Comparison of ENCODE assay signal across 8 cellular contexts in genomic region chr7:74850833-74851721, GRCh38. TPM values are rescaled to one million over a fixed set of nuclear protein-coding genes. Genes with fewer than 3 reads are reported as not detected.
DNase-seq lines count a peak whose midpoint lies in the region; ATAC-seq lines count a peak whose summit lies in the region.
"Not testable (repeated sequence)": the region's sequence is repeated elsewhere in the genome, so short reads cannot be mapped to it uniquely, and the experiment has no call there.

TSS of gene GTF2IRD2 (minus strand) at chr7:74851605. CDS start at chr7:74836378, 15,227 bp downstream.

- H3K4ac ChIP-seq in mesendoderm (ENCODE audit: low read depth, low read length), result not testable (repeated sequence)

- intact Hi-C loops in activated CD4-positive, alpha-beta memory T cell treated with anti-CD3 and anti-CD28 coated beads for 36 hours (cut with micrococcal nuclease), result not testable (repeated sequence)

- not testable (repeated sequence) for H3K79me1 ChIP-seq in mesendoderm (ENCODE audit: low read length)

- peak within 1 kb of the TSS; percentile 71 to 89 (median 85); a peak in 21 of 22 replicates for H3K27ac ChIP-seq in BLaER1 treated with 17β-estradiol and CSF1 and Interleukin-3, amounts not matched to agents 10 nM and 100 nM
- not testable (repeated sequence) for H3K27ac ChIP-seq in mesendoderm (ENCODE audit: low read depth, low read length)

- POLR2A ChIA-PET in activated CD4-positive, alpha-beta memory T cell treated with anti-CD3 and anti-CD28 coated beads for 36 hours (lab: Charles Lee), result not testable (repeated sequence)

- H3K27me3 ChIP-seq in BLaER1 treated with 17β-estradiol and CSF1 and Interleukin-3, amounts not matched to agents 10 nM and 100 nM; mesendoderm (ENCODE audit: insufficient read depth, low read length, poor library complexity): not testable (repeated sequence)

- not testable (repeated sequence) for H3K9me3 Mint-ChIP-seq in IgD-negative memory B cell; activated CD4-positive, alpha-beta memory T cell treated with anti-CD3 and anti-CD28 coated beads for 36 hours; effector memory CD8-positive, alpha-beta T cell; stimulated activated memory B cell treated with anti-CD40 and anti-IgM and Interleukin-4, amounts not matched to agents 10 μg/mL and 1 μg/mL and 100 μg/mL, for 72 hours

- not testable (repeated sequence) for H3K23ac ChIP-seq in mesendoderm (ENCODE audit: low read length)

- H3K56ac ChIP-seq in mesendoderm (ENCODE audit: low read length), result not testable (repeated sequence)

- peak within 1 kb of the TSS; percentile 73 to 86 (median 79) for H3K4me3 Mint-ChIP-seq in IgD-negative memory B cell
- H3K4me3 Mint-ChIP-seq in activated CD4-positive, alpha-beta memory T cell treated with anti-CD3 and anti-CD28 coated beads for 36 hours, result peak within 1 kb of the TSS; percentile 59
- H3K4me3 Mint-ChIP-seq in effector memory CD8-positive, alpha-beta T cell, result peak within 1 kb of the TSS; percentile 62 to 64
- peak within 1 kb of the TSS; percentile 71 for H3K4me3 Mint-ChIP-seq in stimulated activated memory B cell treated with anti-CD40 and anti-IgM and Interleukin-4, amounts not matched to agents 10 μg/mL and 1 μg/mL and 100 μg/mL, for 72 hours

- not testable (repeated sequence) for H3K79me2 ChIP-seq in mesendoderm (ENCODE audit: control insufficient read depth, insufficient read depth, low read length)

- H2BK15ac ChIP-seq in mesendoderm (replicated peaks; ENCODE audit: low read depth), result not testable (repeated sequence)

- DNase-seq in activated CD4-positive, alpha-beta memory T cell treated with anti-CD3 and anti-CD28 coated beads for 36 hours, result peak; percentile 83
- not testable (repeated sequence) for DNase-seq in effector memory CD8-positive, alpha-beta T cell
- DNase-seq in mesendoderm, result peak; percentile 4

- H3K36me3 ChIP-seq in BLaER1 treated with 17β-estradiol and CSF1 and Interleukin-3, amounts not matched to agents 10 nM and 100 nM; mesendoderm (ENCODE audit: control insufficient read depth, insufficient read depth, low read length): not testable (repeated sequence)

- peak within 1 kb of the TSS; percentile 75 to 85 (median 82) for H3K9ac ChIP-seq in BLaER1 treated with 17β-estradiol and CSF1 and Interleukin-3, amounts not matched to agents 10 nM and 100 nM
- not testable (repeated sequence) for H3K9ac ChIP-seq in mesendoderm (ENCODE audit: low read length)

- H3K36me3 Mint-ChIP-seq in IgD-negative memory B cell; activated CD4-positive, alpha-beta memory T cell treated with anti-CD3 and anti-CD28 coated beads for 36 hours; effector memory CD8-positive, alpha-beta T cell (ENCODE audit: insufficient read depth); stimulated activated memory B cell treated with anti-CD40 and anti-IgM and Interleukin-4, amounts not matched to agents 10 μg/mL and 1 μg/mL and 100 μg/mL, for 72 hours: not testable (repeated sequence)

- not testable (repeated sequence) for H3K4me1 Mint-ChIP-seq in IgD-negative memory B cell; activated CD4-positive, alpha-beta memory T cell treated with anti-CD3 and anti-CD28 coated beads for 36 hours (ENCODE audit: low read depth); effector memory CD8-positive, alpha-beta T cell (ENCODE audit: low read depth in 2 of 2); stimulated activated memory B cell treated with anti-CD40 and anti-IgM and Interleukin-4, amounts not matched to agents 10 μg/mL and 1 μg/mL and 100 μg/mL, for 72 hours

- H3K9me3 ChIP-seq in BLaER1 treated with 17β-estradiol and CSF1 and Interleukin-3, amounts not matched to agents 10 nM and 100 nM (replicated peaks in 1 of 11), result not testable (repeated sequence)

- not testable (repeated sequence) for H3K27me3 Mint-ChIP-seq in IgD-negative memory B cell; activated CD4-positive, alpha-beta memory T cell treated with anti-CD3 and anti-CD28 coated beads for 36 hours; effector memory CD8-positive, alpha-beta T cell; stimulated activated memory B cell treated with anti-CD40 and anti-IgM and Interleukin-4, amounts not matched to agents 10 μg/mL and 1 μg/mL and 100 μg/mL, for 72 hours

- WGBS in mesendoderm (ENCODE audit: extremely low coverage, insufficient coverage, low lambda C conversion rate), result no CpG with 5 or more reads among the region's 97 CpGs

- peak within 1 kb of the TSS in 1 of 11 experiments; percentile 39; a peak in 3 of 22 replicates for H3K4me2 ChIP-seq in BLaER1 treated with 17β-estradiol and CSF1 and Interleukin-3, amounts not matched to agents 10 nM and 100 nM
- not testable (repeated sequence) for H3K4me2 ChIP-seq in mesendoderm (ENCODE audit: low read length)

- peak within 1 kb of the TSS; percentile 43 to 67 (median 57); a peak in 19 of 20 replicates for H3K4me3 ChIP-seq in BLaER1 treated with 17β-estradiol and CSF1 and Interleukin-3, amounts not matched to agents 10 nM and 100 nM
- H3K4me3 ChIP-seq in mesendoderm (ENCODE audit: low read length), result not testable (repeated sequence)

- not testable (repeated sequence) for H3K4me1 ChIP-seq in BLaER1 treated with 17β-estradiol and CSF1 and Interleukin-3, amounts not matched to agents 10 nM and 100 nM; mesendoderm (ENCODE audit: control insufficient read depth, low read depth, low read length)

- H4K8ac ChIP-seq in mesendoderm (ENCODE audit: low read depth, low read length), result peak within 1 kb of the TSS; percentile 76

- H4K20me1 ChIP-seq in BLaER1 treated with 17β-estradiol and CSF1 and Interleukin-3, amounts not matched to agents 10 nM and 100 nM, result not testable (repeated sequence)

- H3K18ac ChIP-seq in mesendoderm (ENCODE audit: low read length), result not testable (repeated sequence)

- not testable (repeated sequence) for H2BK5ac ChIP-seq in mesendoderm (ENCODE audit: low read length)

- H2BK120ac ChIP-seq in mesendoderm (ENCODE audit: low read depth, low read length), result not testable (repeated sequence)

- CTCF ChIA-PET in activated CD4-positive, alpha-beta memory T cell treated with anti-CD3 and anti-CD28 coated beads for 36 hours (lab: Charles Lee), result not testable (repeated sequence)

- H2AK5ac ChIP-seq in mesendoderm (ENCODE audit: low read length), result not testable (repeated sequence)

- ATAC-seq in GM19351 (IDR thresholded peaks at IDR 0.05; ENCODE audit: unreplicated experiment) (peak; percentile 84), HG02870 (IDR thresholded peaks at IDR 0.05; ENCODE audit: unreplicated experiment) (peak; percentile 88)
- peak; percentile 83 for ATAC-seq in effector memory CD8-positive, alpha-beta T cell (replicated peaks)
- peak; percentile 99 for ATAC-seq in stimulated activated memory B cell treated with anti-CD40 and anti-IgM and Interleukin-4, amounts not matched to agents 10 μg/mL and 1 μg/mL and 100 μg/mL, for 72 hours

- H4K5ac ChIP-seq in mesendoderm (ENCODE audit: low read length), result not testable (repeated sequence)

- peak within 1 kb of the TSS in 2 of 3 donors; percentile 62 to 80 for H3K27ac Mint-ChIP-seq in IgD-negative memory B cell
- peak within 1 kb of the TSS; percentile 60 for H3K27ac Mint-ChIP-seq in activated CD4-positive, alpha-beta memory T cell treated with anti-CD3 and anti-CD28 coated beads for 36 hours
- peak within 1 kb of the TSS; percentile 55 to 64 for H3K27ac Mint-ChIP-seq in effector memory CD8-positive, alpha-beta T cell
- H3K27ac Mint-ChIP-seq in stimulated activated memory B cell treated with anti-CD40 and anti-IgM and Interleukin-4, amounts not matched to agents 10 μg/mL and 1 μg/mL and 100 μg/mL, for 72 hours, result peak within 1 kb of the TSS; percentile 63

RNA-seq across cellular contexts. Expression of gene GTF2IRD2, which starts in this region (rescaled TPM):
- 12.6 TPM for polyA plus RNA-seq in IgD-negative memory B cell
- 1 to 10 TPM; 2.8 to 3.2 TPM for total RNA-seq in activated CD4-positive, alpha-beta memory T cell treated with anti-CD3 and anti-CD28 coated beads for 36 hours
- 7.0 TPM for polyA plus RNA-seq in mesendoderm (2013, experiment 1 of 2)
- 7.1 TPM for polyA plus RNA-seq in mesendoderm (2013, experiment 2 of 2)
